8 cellular contexts compared by ENCODE assay signal in the genomic region with DNA sequence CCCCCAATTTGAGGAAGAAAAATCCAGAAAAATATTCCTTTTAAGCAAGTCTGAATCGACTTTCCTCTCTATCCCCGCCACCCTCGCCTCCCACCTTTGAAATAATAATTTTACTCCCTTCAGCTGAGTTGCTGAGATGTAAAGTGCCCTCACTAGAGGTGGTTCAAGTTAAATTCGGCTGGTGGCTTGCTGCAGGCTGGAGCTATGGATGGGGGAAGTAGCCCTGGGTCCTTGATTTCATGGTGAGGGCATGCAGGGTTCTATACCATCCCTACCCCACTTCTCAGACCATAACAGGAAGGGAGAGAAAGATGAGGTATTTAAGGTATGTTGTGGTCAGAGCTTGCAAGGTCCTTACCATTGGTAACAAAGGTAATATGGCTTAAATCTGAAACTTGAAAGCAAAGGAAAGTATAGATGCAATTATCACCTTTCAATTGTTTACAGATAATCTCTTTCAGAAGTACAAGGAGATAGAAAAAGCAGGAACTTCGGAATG.
DNase-seq lines count a peak whose midpoint lies in the region; ATAC-seq lines count a peak whose summit lies in the region.

No MANE protein-coding gene starts in this region.

- peak overlapping the region; percentile 100 for H3K27ac Mint-ChIP-seq in stimulated activated naive CD8-positive, alpha-beta T cell treated with anti-CD3 and anti-CD28 coated beads, Interleukin-15, Interleukin-2, amounts not matched to agents 100 ng/mL and 50 ng/mL, for 24 hours
- H3K27ac Mint-ChIP-seq in activated CD4-positive, alpha-beta memory T cell treated with anti-CD3 and anti-CD28 coated beads, Interleukin-2, amount 10 ng/mL, durations not matched to agents 7 days and 5 days, result peak overlapping the region; percentile 99
- peak overlapping the region in 3 of 6 donors; percentile 26 to 59 (median 43) for H3K27ac Mint-ChIP-seq in immature natural killer cell

- peaks cover 22% of the 10 kb centered on the region for H3K36me3 Mint-ChIP-seq in stimulated activated naive CD8-positive, alpha-beta T cell treated with anti-CD3 and anti-CD28 coated beads, Interleukin-15, Interleukin-2, amounts not matched to agents 100 ng/mL and 50 ng/mL, for 24 hours (ENCODE audit: low read depth)
- H3K36me3 Mint-ChIP-seq in activated CD4-positive, alpha-beta memory T cell treated with anti-CD3 and anti-CD28 coated beads, Interleukin-2, amount 10 ng/mL, durations not matched to agents 7 days and 5 days (ENCODE audit: low read depth), result peaks cover 18% of the 10 kb centered on the region
- no peaks in the 10 kb centered on the region for H3K36me3 Mint-ChIP-seq in immature natural killer cell

- no peaks in the 10 kb centered on the region for H3K9me3 Mint-ChIP-seq in stimulated activated naive CD8-positive, alpha-beta T cell treated with anti-CD3 and anti-CD28 coated beads, Interleukin-15, Interleukin-2, amounts not matched to agents 100 ng/mL and 50 ng/mL, for 24 hours
- H3K9me3 Mint-ChIP-seq in activated CD4-positive, alpha-beta memory T cell treated with anti-CD3 and anti-CD28 coated beads, Interleukin-2, amount 10 ng/mL, durations not matched to agents 7 days and 5 days, result no peaks in the 10 kb centered on the region
- H3K9me3 Mint-ChIP-seq in immature natural killer cell, result peaks cover 0 to 5% (median 0%) of the 10 kb centered on the region in 6 donors

- POLR2A ChIA-PET in activated CD4-positive, alpha-beta memory T cell treated with anti-CD3 and anti-CD28 coated beads, Interleukin-2, amount 10 ng/mL, durations not matched to agents 7 days and 5 days (lab: Charles Lee), result interaction anchor here (0.7 to 11.1 kb wide), 25 partner anchors 9 to 1108 kb away, joined by 3 to 291 read pairs (median 6); partner anchors contain the start of gene SMARCA5

- DNase-seq in stimulated activated naive CD8-positive, alpha-beta T cell treated with anti-CD3 and anti-CD28 coated beads, Interleukin-15, Interleukin-2, amounts not matched to agents 100 U/mL and 50 U/mL, for 24 hours, result no peak
- DNase-seq in activated CD4-positive, alpha-beta memory T cell treated with anti-CD3 and anti-CD28 coated beads, Interleukin-2, amount 10 ng/mL, durations not matched to agents 7 days and 5 days, result no peak
- no peak for DNase-seq in immature natural killer cell
- DNase-seq in cerebellar nuclear complex (lab: John Stamatoyannopoulos, UW), result no peak
- DNase-seq in NCI-H2196 (lab: John Stamatoyannopoulos, UW; ENCODE audit: unreplicated experiment), result no peak
- no peak for DNase-seq in SHP77 treated with DMSO at 0.1 percent for 48 hours (lab: John Stamatoyannopoulos, UW)

- no peak for ATAC-seq in stimulated activated naive CD8-positive, alpha-beta T cell treated with anti-CD3 and anti-CD28 coated beads, Interleukin-15, Interleukin-2, amounts not matched to agents 100 U/mL and 50 U/mL, for 24 hours
- no peak for ATAC-seq in HG03045 (IDR thresholded peaks at IDR 0.05; ENCODE audit: unreplicated experiment)

- CTCF ChIA-PET in activated CD4-positive, alpha-beta memory T cell treated with anti-CD3 and anti-CD28 coated beads, Interleukin-2, amount 10 ng/mL, durations not matched to agents 7 days and 5 days (lab: Charles Lee), result interaction anchor here (0.6 to 5.3 kb wide), 10 partner anchors 8 to 441 kb away, joined by 3 to 65 read pairs (median 6); partner anchors contain the start of gene INPP4B

- H3K4me1 Mint-ChIP-seq in stimulated activated naive CD8-positive, alpha-beta T cell treated with anti-CD3 and anti-CD28 coated beads, Interleukin-15, Interleukin-2, amounts not matched to agents 100 ng/mL and 50 ng/mL, for 24 hours (ENCODE audit: low read depth), result peaks cover 72% of the 10 kb centered on the region
- peaks cover 56% of the 10 kb centered on the region for H3K4me1 Mint-ChIP-seq in activated CD4-positive, alpha-beta memory T cell treated with anti-CD3 and anti-CD28 coated beads, Interleukin-2, amount 10 ng/mL, durations not matched to agents 7 days and 5 days
- peaks cover 26 to 47% of the 10 kb centered on the region in 2 donors for H3K4me1 Mint-ChIP-seq in immature natural killer cell

- H3K27me3 Mint-ChIP-seq in stimulated activated naive CD8-positive, alpha-beta T cell treated with anti-CD3 and anti-CD28 coated beads, Interleukin-15, Interleukin-2, amounts not matched to agents 100 ng/mL and 50 ng/mL, for 24 hours, result no peaks in the 10 kb centered on the region
- H3K27me3 Mint-ChIP-seq in activated CD4-positive, alpha-beta memory T cell treated with anti-CD3 and anti-CD28 coated beads, Interleukin-2, amount 10 ng/mL, durations not matched to agents 7 days and 5 days, result no peaks in the 10 kb centered on the region
- peaks cover 0 to 3% (median 0%) of the 10 kb centered on the region in 3 donors for H3K27me3 Mint-ChIP-seq in immature natural killer cell (ENCODE audit: low read depth in 3 of 3)

- H3K4me3 Mint-ChIP-seq in stimulated activated naive CD8-positive, alpha-beta T cell treated with anti-CD3 and anti-CD28 coated beads, Interleukin-15, Interleukin-2, amounts not matched to agents 100 ng/mL and 50 ng/mL, for 24 hours, result peak overlapping the region; percentile 100
- peak overlapping the region; percentile 86 for H3K4me3 Mint-ChIP-seq in activated CD4-positive, alpha-beta memory T cell treated with anti-CD3 and anti-CD28 coated beads, Interleukin-2, amount 10 ng/mL, durations not matched to agents 7 days and 5 days
- peak overlapping the region; percentile 31 to 94 (median 85) for H3K4me3 Mint-ChIP-seq in immature natural killer cell
